Comparison of ENCODE assay signal across 1 cellular context in the genomic region with DNA sequence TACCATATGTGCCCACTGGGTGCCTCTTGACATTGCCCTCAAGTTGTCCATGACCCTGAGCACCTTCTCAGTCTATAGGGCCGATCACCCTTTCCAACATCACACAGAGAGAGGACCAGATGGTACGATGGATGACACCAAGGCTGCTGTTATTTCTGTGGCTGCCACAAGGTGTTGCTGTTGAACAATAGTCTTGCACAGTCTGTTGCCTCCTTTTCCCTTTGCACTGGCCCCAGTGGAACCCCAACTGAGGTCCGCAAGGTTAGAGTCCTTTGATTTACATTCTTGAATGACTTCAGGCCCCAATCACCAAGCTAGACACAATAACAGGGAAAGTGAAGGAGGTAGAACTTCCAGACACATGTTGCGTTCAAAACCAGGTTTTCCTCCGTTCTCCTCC.
TF ChIP-seq lines count a peak whose summit lies in the region.

No MANE protein-coding gene starts in this region.

TF ChIP-seq in GM23338, 12 proteins besides CTCF, POLR2A, EP300 and RAD21 (continued from another document):
- TF ChIP-seq, protein P1, sequence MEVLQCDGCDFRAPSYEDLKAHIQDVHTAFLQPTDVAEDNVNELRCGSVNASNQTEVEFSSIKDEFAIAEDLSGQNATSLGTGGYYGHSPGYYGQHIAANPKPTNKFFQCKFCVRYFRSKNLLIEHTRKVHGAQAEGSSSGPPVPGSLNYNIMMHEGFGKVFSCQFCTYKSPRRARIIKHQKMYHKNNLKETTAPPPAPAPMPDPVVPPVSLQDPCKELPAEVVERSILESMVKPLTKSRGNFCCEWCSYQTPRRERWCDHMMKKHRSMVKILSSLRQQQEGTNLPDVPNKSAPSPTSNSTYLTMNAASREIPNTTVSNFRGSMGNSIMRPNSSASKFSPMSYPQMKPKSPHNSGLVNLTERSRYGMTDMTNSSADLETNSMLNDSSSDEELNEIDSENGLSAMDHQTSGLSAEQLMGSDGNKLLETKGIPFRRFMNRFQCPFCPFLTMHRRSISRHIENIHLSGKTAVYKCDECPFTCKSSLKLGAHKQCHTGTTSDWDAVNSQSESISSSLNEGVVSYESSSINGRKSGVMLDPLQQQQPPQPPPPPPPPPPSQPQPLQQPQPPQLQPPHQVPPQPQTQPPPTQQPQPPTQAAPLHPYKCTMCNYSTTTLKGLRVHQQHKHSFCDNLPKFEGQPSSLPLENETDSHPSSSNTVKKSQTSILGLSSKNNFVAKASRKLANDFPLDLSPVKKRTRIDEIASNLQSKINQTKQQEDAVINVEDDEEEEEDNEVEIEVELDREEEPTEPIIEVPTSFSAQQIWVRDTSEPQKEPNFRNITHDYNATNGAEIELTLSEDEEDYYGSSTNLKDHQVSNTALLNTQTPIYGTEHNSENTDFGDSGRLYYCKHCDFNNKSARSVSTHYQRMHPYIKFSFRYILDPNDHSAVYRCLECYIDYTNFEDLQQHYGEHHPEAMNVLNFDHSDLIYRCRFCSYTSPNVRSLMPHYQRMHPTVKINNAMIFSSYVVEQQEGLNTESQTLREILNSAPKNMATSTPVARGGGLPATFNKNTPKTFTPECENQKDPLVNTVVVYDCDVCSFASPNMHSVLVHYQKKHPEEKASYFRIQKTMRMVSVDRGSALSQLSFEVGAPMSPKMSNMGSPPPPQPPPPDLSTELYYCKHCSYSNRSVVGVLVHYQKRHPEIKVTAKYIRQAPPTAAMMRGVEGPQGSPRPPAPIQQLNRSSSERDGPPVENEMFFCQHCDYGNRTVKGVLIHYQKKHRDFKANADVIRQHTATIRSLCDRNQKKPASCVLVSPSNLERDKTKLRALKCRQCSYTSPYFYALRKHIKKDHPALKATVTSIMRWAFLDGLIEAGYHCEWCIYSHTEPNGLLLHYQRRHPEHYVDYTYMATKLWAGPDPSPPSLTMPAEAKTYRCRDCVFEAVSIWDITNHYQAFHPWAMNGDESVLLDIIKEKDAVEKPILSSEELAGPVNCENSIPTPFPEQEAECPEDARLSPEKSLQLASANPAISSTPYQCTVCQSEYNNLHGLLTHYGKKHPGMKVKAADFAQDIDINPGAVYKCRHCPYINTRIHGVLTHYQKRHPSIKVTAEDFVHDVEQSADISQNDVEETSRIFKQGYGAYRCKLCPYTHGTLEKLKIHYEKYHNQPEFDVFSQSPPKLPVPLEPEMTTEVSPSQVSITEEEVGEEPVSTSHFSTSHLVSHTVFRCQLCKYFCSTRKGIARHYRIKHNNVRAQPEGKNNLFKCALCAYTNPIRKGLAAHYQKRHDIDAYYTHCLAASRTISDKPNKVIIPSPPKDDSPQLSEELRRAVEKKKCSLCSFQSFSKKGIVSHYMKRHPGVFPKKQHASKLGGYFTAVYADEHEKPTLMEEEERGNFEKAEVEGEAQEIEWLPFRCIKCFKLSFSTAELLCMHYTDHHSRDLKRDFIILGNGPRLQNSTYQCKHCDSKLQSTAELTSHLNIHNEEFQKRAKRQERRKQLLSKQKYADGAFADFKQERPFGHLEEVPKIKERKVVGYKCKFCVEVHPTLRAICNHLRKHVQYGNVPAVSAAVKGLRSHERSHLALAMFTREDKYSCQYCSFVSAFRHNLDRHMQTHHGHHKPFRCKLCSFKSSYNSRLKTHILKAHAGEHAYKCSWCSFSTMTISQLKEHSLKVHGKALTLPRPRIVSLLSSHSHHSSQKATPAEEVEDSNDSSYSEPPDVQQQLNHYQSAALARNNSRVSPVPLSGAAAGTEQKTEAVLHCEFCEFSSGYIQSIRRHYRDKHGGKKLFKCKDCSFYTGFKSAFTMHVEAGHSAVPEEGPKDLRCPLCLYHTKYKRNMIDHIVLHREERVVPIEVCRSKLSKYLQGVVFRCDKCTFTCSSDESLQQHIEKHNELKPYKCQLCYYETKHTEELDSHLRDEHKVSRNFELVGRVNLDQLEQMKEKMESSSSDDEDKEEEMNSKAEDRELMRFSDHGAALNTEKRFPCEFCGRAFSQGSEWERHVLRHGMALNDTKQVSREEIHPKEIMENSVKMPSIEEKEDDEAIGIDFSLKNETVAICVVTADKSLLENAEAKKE (CRISPR knock-in tag; IDR thresholded peaks at IDR 0.05) = no peak
- TF ChIP-seq STAT1 (IDR thresholded peaks at IDR 0.05; ENCODE audit: unreplicated experiment) (no peak), JUNB (IDR thresholded peaks at IDR 0.05; ENCODE audit: unreplicated experiment) (no peak), ZNF114 (CRISPR knock-in tag; IDR thresholded peaks at IDR 0.05) (no peak)
- TF ChIP-seq, protein P2, sequence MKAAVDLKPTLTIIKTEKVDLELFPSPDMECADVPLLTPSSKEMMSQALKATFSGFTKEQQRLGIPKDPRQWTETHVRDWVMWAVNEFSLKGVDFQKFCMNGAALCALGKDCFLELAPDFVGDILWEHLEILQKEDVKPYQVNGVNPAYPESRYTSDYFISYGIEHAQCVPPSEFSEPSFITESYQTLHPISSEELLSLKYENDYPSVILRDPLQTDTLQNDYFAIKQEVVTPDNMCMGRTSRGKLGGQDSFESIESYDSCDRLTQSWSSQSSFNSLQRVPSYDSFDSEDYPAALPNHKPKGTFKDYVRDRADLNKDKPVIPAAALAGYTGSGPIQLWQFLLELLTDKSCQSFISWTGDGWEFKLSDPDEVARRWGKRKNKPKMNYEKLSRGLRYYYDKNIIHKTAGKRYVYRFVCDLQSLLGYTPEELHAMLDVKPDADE (IDR thresholded peaks at IDR 0.05) = no peak
